ENCODE assay signal across 21 cellular contexts in the genomic region with DNA sequence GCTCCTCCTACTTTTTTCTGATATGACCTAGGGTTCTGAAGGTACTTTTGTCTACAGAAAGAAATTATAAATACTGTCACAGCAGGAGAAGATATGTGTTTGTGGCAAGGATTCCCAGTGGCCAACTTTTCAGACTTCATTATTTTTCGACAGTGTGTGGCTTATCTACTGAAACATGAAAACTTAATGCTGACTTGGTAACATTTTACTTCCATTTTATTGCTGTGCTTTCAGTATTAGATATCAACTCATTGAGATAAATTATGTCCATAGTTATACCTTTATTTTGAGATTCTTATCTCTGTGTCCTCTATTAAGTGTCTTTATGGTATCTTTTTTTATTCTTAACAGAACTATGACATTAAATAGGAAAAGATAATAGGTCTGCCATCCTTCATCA.
A peak's percentile ranks its signal among the peaks of the same experiment; 100 is the strongest.
DNase-seq lines count a peak whose midpoint lies in the region; ATAC-seq, FAIRE-seq and TF ChIP-seq lines count a peak whose summit lies in the region.
"Had no signal": no experiment of that assay in that cellular context is flagged by ENCODE, and none has a peak within 500 bp of the region (broad histone marks: within the 10 kb centered on the region; RNA-seq: fewer than 3 reads in every experiment).

No MANE protein-coding gene starts in this region.

- CTCF ChIA-PET in A549 (lab: Yijun Ruan, JAX), result no interaction called here

- no peak for TF ChIP-seq RAD21 in A549 (conservative IDR thresholded peaks at IDR 0.05 in 1 of 2, IDR thresholded peaks at IDR 0.05 in 1 of 2)

- H4K20me1 ChIP-seq in OCI-LY3 (ENCODE audit: insufficient read depth, low read length), result no peaks in the 10 kb centered on the region

- no peak for TF ChIP-seq POLR2A in A549 (IDR thresholded peaks at IDR 0.05; ENCODE audit: low read length)

- peak overlapping the region; percentile 32; the same call in 1 of the 2 replicates for H2AFZ ChIP-seq in OCI-LY3 (ENCODE audit: low read depth, low read length)

- peak overlapping the region in 2 of 3 experiments; percentile 44 to 97 for H3K27ac Mint-ChIP-seq in nephron
- H3K27ac Mint-ChIP-seq: CD4-positive, alpha-beta memory T cell; HFFc6 had no signal

- POLR2A ChIA-PET in A549 (lab: Yijun Ruan, JAX), result no interaction called here

- no peak for FAIRE-seq in A549 (lab: Jason Lieb, UNC)
- FAIRE-seq in HTR-8/SVneo (lab: Jason Lieb, UNC), result no peak
- FAIRE-seq: D721Med, GM19239, H1 had no signal

- H3K9ac ChIP-seq in HUES48 (ENCODE audit: low read depth, low read length) (no peak overlapping the region), OCI-LY3 (ENCODE audit: low read length) (no peak overlapping the region)

- H3K27me3 ChIP-seq in HUES48 (ENCODE audit: control insufficient read depth, insufficient read depth, low read length), result no peaks in the 10 kb centered on the region
- no peaks in the 10 kb centered on the region for H3K27me3 ChIP-seq in OCI-LY3 (ENCODE audit: low read depth, low read length)
- H3K27me3 ChIP-seq: BE2C had no signal

- no peak for ATAC-seq in A549

- H3K9me3 Mint-ChIP-seq in nephron, result no peaks in the 10 kb centered on the region
- H3K9me3 Mint-ChIP-seq: HFFc6 had no signal

- DNase-seq in A549 (ENCODE audit: low read depth in 1 of 2, low spot score in 1 of 2) (no peak), SW 1271 (lab: John Stamatoyannopoulos, UW) (no peak), NCI-H187 treated with DMSO at 0.1 percent for 48 hours (lab: John Stamatoyannopoulos, UW) (no peak), HTR-8/SVneo (ENCODE audit: insufficient read length, low spot score) (no peak)
- DNase-seq: 8988T; BE2C; CD4-positive, alpha-beta memory T cell; COR-L47; DND-41; GDM1; HFFc6; KBM-7 had no signal

- H3K79me2 ChIP-seq in OCI-LY3 (ENCODE audit: low read length), result no peaks in the 10 kb centered on the region

- H3K36me3 ChIP-seq in HUES48 (ENCODE audit: control insufficient read depth, insufficient read depth, low read length) (no peaks in the 10 kb centered on the region), OCI-LY3 (replicated peaks; ENCODE audit: low read depth, low read length) (no peaks in the 10 kb centered on the region)
- H3K36me3 ChIP-seq: BE2C, HAP-1 had no signal

- H3K4me2 ChIP-seq in A549 (no peak overlapping the region), OCI-LY3 (ENCODE audit: low read length) (no peak overlapping the region)

- no peaks in the 10 kb centered on the region for H3K27me3 Mint-ChIP-seq in nephron (ENCODE audit: low read depth)
- H3K27me3 Mint-ChIP-seq: CD4-positive, alpha-beta memory T cell had no signal

- H3K4me3 ChIP-seq in A549, result no peak overlapping the region
- H3K4me3 ChIP-seq in HUES48 (ENCODE audit: low read depth, low read length), result no peak overlapping the region
- H3K4me3 ChIP-seq in OCI-LY3 (ENCODE audit: low read length), result no peak overlapping the region
- H3K4me3 ChIP-seq: HAP-1 had no signal

- peaks cover 3% of the 10 kb centered on the region for H3K36me3 Mint-ChIP-seq in nephron (ENCODE audit: low read depth)
- H3K36me3 Mint-ChIP-seq: CD4-positive, alpha-beta memory T cell had no signal

- 90% methylated on average over 1 of the region's 1 CpG for WGBS in A549 (ENCODE audit: missing lambda C conversion rate)

- H3K4me1 ChIP-seq in A549, result peaks cover 6% of the 10 kb centered on the region; the same call in 1 of the 3 replicates
- H3K4me1 ChIP-seq in HUES48 (ENCODE audit: control insufficient read depth, insufficient read depth, low read length), result peaks cover 43% of the 10 kb centered on the region
- peaks cover 6% of the 10 kb centered on the region for H3K4me1 ChIP-seq in OCI-LY3 (ENCODE audit: low read length)
- H3K4me1 ChIP-seq: BE2C had no signal

- no peak for TF ChIP-seq CTCF in A549 (IDR thresholded peaks at IDR 0.05)
- no peak for TF ChIP-seq CTCF in OCI-LY3 (IDR thresholded peaks at IDR 0.05; ENCODE audit: low read depth, low read length)
- TF ChIP-seq CTCF in nephron (IDR thresholded peaks at IDR 0.05; ENCODE audit: unreplicated experiment in 3 of 3), result no peak

- no peak overlapping the region for H3K27ac ChIP-seq in A549
- H3K27ac ChIP-seq in HUES48 (ENCODE audit: low read depth, low read length), result peak overlapping the region; percentile 59
- no peak overlapping the region for H3K27ac ChIP-seq in OCI-LY3 (ENCODE audit: low read length)
- H3K27ac ChIP-seq: C4-2B, HL-60 had no signal

- no peaks in the 10 kb centered on the region for H3K9me3 ChIP-seq in A549
- H3K9me3 ChIP-seq in HUES48 (ENCODE audit: control insufficient read depth, insufficient read depth, low read length), result no peaks in the 10 kb centered on the region
- H3K9me3 ChIP-seq in OCI-LY3 (ENCODE audit: insufficient read depth, low read length), result no peaks in the 10 kb centered on the region
- H3K9me3 ChIP-seq: BE2C, HAP-1 had no signal

- TF ChIP-seq EP300 in A549 (IDR thresholded peaks at IDR 0.05), result no peak

- H3K4me1 Mint-ChIP-seq in nephron, result peaks cover 37% of the 10 kb centered on the region
- H3K4me1 Mint-ChIP-seq: CD4-positive, alpha-beta memory T cell had no signal

- no peak overlapping the region for H3K4me3 Mint-ChIP-seq in nephron
- H3K4me3 Mint-ChIP-seq: CD4-positive, alpha-beta memory T cell; HFFc6 had no signal

TF ChIP-seq in A549, 52 proteins besides CTCF, POLR2A, EP300 and RAD21:
- TF ChIP-seq MYC (IDR thresholded peaks at IDR 0.05; ENCODE audit: borderline replicate concordance, low read length) (no peak), RCOR1 (IDR thresholded peaks at IDR 0.05; ENCODE audit: low read depth, low read length) (no peak), CHD2 (IDR thresholded peaks at IDR 0.05; ENCODE audit: low read length, partially characterized antibody) (no peak), MAFK (IDR thresholded peaks at IDR 0.05; ENCODE audit: partially characterized antibody) (peak; percentile 52)
- TF ChIP-seq, protein P1, sequence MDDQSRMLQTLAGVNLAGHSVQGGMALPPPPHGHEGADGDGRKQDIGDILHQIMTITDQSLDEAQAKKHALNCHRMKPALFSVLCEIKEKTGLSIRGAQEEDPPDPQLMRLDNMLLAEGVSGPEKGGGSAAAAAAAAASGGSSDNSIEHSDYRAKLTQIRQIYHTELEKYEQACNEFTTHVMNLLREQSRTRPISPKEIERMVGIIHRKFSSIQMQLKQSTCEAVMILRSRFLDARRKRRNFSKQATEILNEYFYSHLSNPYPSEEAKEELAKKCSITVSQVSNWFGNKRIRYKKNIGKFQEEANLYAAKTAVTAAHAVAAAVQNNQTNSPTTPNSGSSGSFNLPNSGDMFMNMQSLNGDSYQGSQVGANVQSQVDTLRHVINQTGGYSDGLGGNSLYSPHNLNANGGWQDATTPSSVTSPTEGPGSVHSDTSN (IDR thresholded peaks at IDR 0.05), result no peak
